ENCODE assay signal across 16 cellular contexts in genomic region chr19:2787115-2787514, GRCh38. TPM values are rescaled to one million over a fixed set of nuclear protein-coding genes. Genes with fewer than 3 reads are reported as not detected.
DNase-seq lines count a peak whose midpoint lies in the region; ATAC-seq and TF ChIP-seq lines count a peak whose summit lies in the region.
"Had no signal": no experiment of that assay in that cellular context is flagged by ENCODE, and none has a peak within 500 bp of the region (broad histone marks: within the 10 kb centered on the region; RNA-seq: fewer than 3 reads in every experiment).

No MANE protein-coding gene starts in this region.

- DNase-seq in activated CD4-positive, alpha-beta T cell treated with anti-CD3 and anti-CD28 coated beads, Interleukin-2, amount 10 ng/mL, durations not matched to agents 7 days and 5 days = no peak
- DNase-seq in activated CD4-positive, alpha-beta T cell treated with anti-CD3 and anti-CD28 coated beads, Interleukin-2, amount 50 U/mL, for 48 hours = no peak
- DNase-seq in Karpas-422 = no peak
- DNase-seq in activated naive CD8-positive, alpha-beta T cell treated with anti-CD3 and anti-CD28 coated beads, Interleukin-2, amount 10 ng/mL, durations not matched to agents 7 days and 5 days = no peak
- no peak for DNase-seq in osteocyte (ENCODE audit: extremely low spot score, unreplicated experiment)
- DNase-seq in upper lobe of left lung = no peak
- DNase-seq in ureter (ENCODE audit: low spot score) = no peak
- DNase-seq: activated CD8-positive, alpha-beta memory T cell treated with anti-CD3 and anti-CD28 coated beads for 24 hours; DMS 273 treated with DMSO at 0.1 percent for 48 hours; effector CD4-positive, alpha-beta T cell; foreskin keratinocyte; islet precursor cell; thyroid gland had no signal

- H3K4me1 Mint-ChIP-seq in activated CD4-positive, alpha-beta T cell treated with anti-CD3 and anti-CD28 coated beads, Interleukin-2, amount 10 ng/mL, durations not matched to agents 7 days and 5 days = peaks cover 43% of the 10 kb centered on the region
- H3K4me1 Mint-ChIP-seq in activated naive CD8-positive, alpha-beta T cell treated with anti-CD3 and anti-CD28 coated beads, Interleukin-2, amount 10 ng/mL, durations not matched to agents 7 days and 5 days = peaks cover 17% of the 10 kb centered on the region
- peaks cover 23% of the 10 kb centered on the region for H3K4me1 Mint-ChIP-seq in osteocyte (ENCODE audit: unreplicated experiment)

- TF ChIP-seq CTCF in osteocyte (IDR thresholded peaks at IDR 0.05) (no peak), upper lobe of left lung (IDR thresholded peaks at IDR 0.05) (no peak)

- peaks cover 22% of the 10 kb centered on the region; the same call in 1 of the 2 replicates for H4K20me1 ChIP-seq in Karpas-422 (ENCODE audit: insufficient read depth, low read depth, low read length)

- H3K27me3 ChIP-seq in Karpas-422 (ENCODE audit: low read length) (no peaks in the 10 kb centered on the region), upper lobe of left lung (no peaks in the 10 kb centered on the region)
- H3K27me3 ChIP-seq: foreskin keratinocyte, thyroid gland had no signal

- CTCF ChIA-PET in activated CD4-positive, alpha-beta T cell treated with anti-CD3 and anti-CD28 coated beads, Interleukin-2, amount 10 ng/mL, durations not matched to agents 7 days and 5 days (lab: Charles Lee) = interaction anchor here (1.2 kb wide), 2 partner anchors 16 to 32 kb away, joined by 3 read pairs; no protein-coding TSS in a partner anchor

- no peak overlapping the region for H2AFZ ChIP-seq in Karpas-422 (ENCODE audit: low read length)

- WGBS in upper lobe of left lung, 2 donors = 89 to 95% methylated on average over 8 of the region's 8 CpGs

- peak overlapping the region; percentile 93 for H3K4me3 Mint-ChIP-seq in activated CD4-positive, alpha-beta T cell treated with anti-CD3 and anti-CD28 coated beads, Interleukin-2, amount 10 ng/mL, durations not matched to agents 7 days and 5 days
- H3K4me3 Mint-ChIP-seq in activated naive CD8-positive, alpha-beta T cell treated with anti-CD3 and anti-CD28 coated beads, Interleukin-2, amount 10 ng/mL, durations not matched to agents 7 days and 5 days = peak overlapping the region; percentile 40
- H3K4me3 Mint-ChIP-seq in osteocyte (ENCODE audit: unreplicated experiment) = peak overlapping the region; percentile 47

- peaks cover 74% of the 10 kb centered on the region for H3K79me2 ChIP-seq in Karpas-422 (ENCODE audit: low read length)

- peak overlapping the region; percentile 95 for H3K27ac ChIP-seq in Karpas-422 (ENCODE audit: low read length)
- no peak overlapping the region for H3K27ac ChIP-seq in upper lobe of left lung
- H3K27ac ChIP-seq: foreskin keratinocyte, HL-60, thyroid gland had no signal

- ATAC-seq in activated naive CD8-positive, alpha-beta T cell treated with anti-CD3 and anti-CD28 coated beads, Interleukin-2, amount 10 ng/mL, durations not matched to agents 7 days and 5 days (ENCODE audit: low read depth) = no peak
- ATAC-seq in upper lobe of left lung (ENCODE audit: low FRiP score in 2 of 2) (no peak), HG03378 (IDR thresholded peaks at IDR 0.05; ENCODE audit: unreplicated experiment) (no peak)
- ATAC-seq: foreskin keratinocyte had no signal

- peaks cover 33% of the 10 kb centered on the region for H3K36me3 ChIP-seq in Karpas-422 (ENCODE audit: insufficient read depth, low read length)
- H3K36me3 ChIP-seq in upper lobe of left lung = peaks cover 0 to 21% (median 14%) of the 10 kb centered on the region in 4 donors
- H3K36me3 ChIP-seq: thyroid gland had no signal

- H3K4me1 ChIP-seq in Karpas-422 (ENCODE audit: low read length) (peaks cover 79% of the 10 kb centered on the region), upper lobe of left lung (peaks cover 20 to 34% (median 29%) of the 10 kb centered on the region in 4 donors)

- peak overlapping the region; percentile 59 for H3K9ac ChIP-seq in Karpas-422 (ENCODE audit: low read length)

- POLR2A ChIA-PET in activated CD4-positive, alpha-beta T cell treated with anti-CD3 and anti-CD28 coated beads, Interleukin-2, amount 10 ng/mL, durations not matched to agents 7 days and 5 days (lab: Charles Lee) = no interaction called here
- POLR2A ChIA-PET in activated naive CD8-positive, alpha-beta T cell treated with anti-CD3 and anti-CD28 coated beads, Interleukin-2, amount 10 ng/mL, durations not matched to agents 7 days and 5 days (lab: Charles Lee) = no interaction called here

- H3K9me3 Mint-ChIP-seq in activated CD4-positive, alpha-beta T cell treated with anti-CD3 and anti-CD28 coated beads, Interleukin-2, amount 10 ng/mL, durations not matched to agents 7 days and 5 days = no peaks in the 10 kb centered on the region
- no peaks in the 10 kb centered on the region for H3K9me3 Mint-ChIP-seq in activated naive CD8-positive, alpha-beta T cell treated with anti-CD3 and anti-CD28 coated beads, Interleukin-2, amount 10 ng/mL, durations not matched to agents 7 days and 5 days
- no peaks in the 10 kb centered on the region for H3K9me3 Mint-ChIP-seq in osteocyte (ENCODE audit: unreplicated experiment)

- no peak for TF ChIP-seq EP300 in upper lobe of left lung (IDR thresholded peaks at IDR 0.05)

- no peak for TF ChIP-seq POLR2A in upper lobe of left lung (IDR thresholded peaks at IDR 0.05)

- no peaks in the 10 kb centered on the region for H3K9me3 ChIP-seq in Karpas-422 (ENCODE audit: low read length)
- no peaks in the 10 kb centered on the region for H3K9me3 ChIP-seq in upper lobe of left lung
- H3K9me3 ChIP-seq: thyroid gland had no signal

- H3K4me2 ChIP-seq in Karpas-422 (ENCODE audit: low read depth, low read length, poor library complexity, severe bottlenecking) = peak overlapping the region; percentile 83

- H3K36me3 Mint-ChIP-seq in activated CD4-positive, alpha-beta T cell treated with anti-CD3 and anti-CD28 coated beads, Interleukin-2, amount 10 ng/mL, durations not matched to agents 7 days and 5 days (ENCODE audit: low read depth) = peaks cover 6% of the 10 kb centered on the region
- peaks cover 2% of the 10 kb centered on the region for H3K36me3 Mint-ChIP-seq in activated naive CD8-positive, alpha-beta T cell treated with anti-CD3 and anti-CD28 coated beads, Interleukin-2, amount 10 ng/mL, durations not matched to agents 7 days and 5 days
- no peaks in the 10 kb centered on the region for H3K36me3 Mint-ChIP-seq in osteocyte (ENCODE audit: unreplicated experiment)

- H3K4me3 ChIP-seq in Karpas-422 (ENCODE audit: low read length) (peak overlapping the region; percentile 62), upper lobe of left lung (no peak overlapping the region)
- H3K4me3 ChIP-seq: skin epidermis, thyroid gland had no signal

- H3K27ac Mint-ChIP-seq in activated CD4-positive, alpha-beta T cell treated with anti-CD3 and anti-CD28 coated beads, Interleukin-2, amount 10 ng/mL, durations not matched to agents 7 days and 5 days = no peak overlapping the region
- peak overlapping the region; percentile 51 for H3K27ac Mint-ChIP-seq in activated naive CD8-positive, alpha-beta T cell treated with anti-CD3 and anti-CD28 coated beads, Interleukin-2, amount 10 ng/mL, durations not matched to agents 7 days and 5 days
- H3K27ac Mint-ChIP-seq in osteocyte (ENCODE audit: unreplicated experiment) = no peak overlapping the region

- H3K27me3 Mint-ChIP-seq in activated CD4-positive, alpha-beta T cell treated with anti-CD3 and anti-CD28 coated beads, Interleukin-2, amount 10 ng/mL, durations not matched to agents 7 days and 5 days = no peaks in the 10 kb centered on the region
- H3K27me3 Mint-ChIP-seq in activated naive CD8-positive, alpha-beta T cell treated with anti-CD3 and anti-CD28 coated beads, Interleukin-2, amount 10 ng/mL, durations not matched to agents 7 days and 5 days = no peaks in the 10 kb centered on the region
- no peaks in the 10 kb centered on the region for H3K27me3 Mint-ChIP-seq in osteocyte (ENCODE audit: unreplicated experiment)

- no peaks in the 10 kb centered on the region for H3K9me2 ChIP-seq in Karpas-422 (replicated peaks; ENCODE audit: insufficient read depth, low read length)

RNA-seq across cellular contexts. Expression of gene THOP1, which starts 1.8 kb away (rescaled TPM):
- total RNA-seq in activated CD4-positive, alpha-beta T cell treated with anti-CD3 and anti-CD28 coated beads, Interleukin-2, amount 10 ng/mL, durations not matched to agents 7 days and 5 days = 10 to 100 TPM; 84.2 to 97.1 TPM
- total RNA-seq in Karpas-422 (2014; rRNA removed; shearing (Covaris generic); ENCODE audit: low replicate concordance) = 57.0 and 148 TPM in 2 replicates
- total RNA-seq in activated naive CD8-positive, alpha-beta T cell treated with anti-CD3 and anti-CD28 coated beads, Interleukin-2, amount 10 ng/mL, durations not matched to agents 7 days and 5 days = 10 to 100 TPM; 73.2 to 78.8 TPM
- 43.4 and 45.2 TPM in 2 replicates for total RNA-seq in osteocyte
- 10 to 100 TPM; 28.7 to 62.3 (median 43.1) TPM for total RNA-seq in upper lobe of left lung
- 45.2 TPM for total RNA-seq in ureter

RNA-seq across cellular contexts. Expression of gene SGTA, which starts 4.0 kb away (rescaled TPM):
- 10 to 100 TPM; 46.6 to 46.9 TPM for total RNA-seq in activated CD4-positive, alpha-beta T cell treated with anti-CD3 and anti-CD28 coated beads, Interleukin-2, amount 10 ng/mL, durations not matched to agents 7 days and 5 days
- total RNA-seq in Karpas-422 (2014; rRNA removed; shearing (Covaris generic); ENCODE audit: low replicate concordance) = 31.2 and 55.8 TPM in 2 replicates
- 10 to 100 TPM; 39.6 to 42.6 TPM for total RNA-seq in activated naive CD8-positive, alpha-beta T cell treated with anti-CD3 and anti-CD28 coated beads, Interleukin-2, amount 10 ng/mL, durations not matched to agents 7 days and 5 days
- total RNA-seq in osteocyte = 50.7 and 53.2 TPM in 2 replicates
- 10 to 100 TPM; 34.3 to 56.4 (median 46.1) TPM for total RNA-seq in upper lobe of left lung
- 45.7 TPM for total RNA-seq in ureter

RNA-seq across cellular contexts. Expression of gene ZNF554, which starts 32.6 kb away (rescaled TPM):
- total RNA-seq in activated CD4-positive, alpha-beta T cell treated with anti-CD3 and anti-CD28 coated beads, Interleukin-2, amount 10 ng/mL, durations not matched to agents 7 days and 5 days = 1 to 10 TPM; 4.1 to 4.6 TPM
- total RNA-seq in Karpas-422 (2014; rRNA removed; shearing (Covaris generic); ENCODE audit: low replicate concordance) = 2.6 and 4.0 TPM in 2 replicates
- 1 to 10 TPM; 3.6 to 5.0 TPM for total RNA-seq in activated naive CD8-positive, alpha-beta T cell treated with anti-CD3 and anti-CD28 coated beads, Interleukin-2, amount 10 ng/mL, durations not matched to agents 7 days and 5 days
- 7.1 and 7.4 TPM in 2 replicates for total RNA-seq in osteocyte
- total RNA-seq in upper lobe of left lung = 10 to 100 TPM in 1 of 6 donors, 1 to 10 TPM in 5; 3.2 to 11.5 (median 6.7) TPM
- total RNA-seq in ureter = 6.1 TPM

RNA-seq across cellular contexts. Expression of gene SLC39A3, which starts 47.3 kb away (rescaled TPM):
- 10 to 100 TPM; 31.5 to 37.5 TPM for total RNA-seq in activated CD4-positive, alpha-beta T cell treated with anti-CD3 and anti-CD28 coated beads, Interleukin-2, amount 10 ng/mL, durations not matched to agents 7 days and 5 days
- 28.6 and 55.3 TPM in 2 replicates for total RNA-seq in Karpas-422 (2014; rRNA removed; shearing (Covaris generic); ENCODE audit: low replicate concordance)
- total RNA-seq in activated naive CD8-positive, alpha-beta T cell treated with anti-CD3 and anti-CD28 coated beads, Interleukin-2, amount 10 ng/mL, durations not matched to agents 7 days and 5 days = 10 to 100 TPM; 22.4 to 24.2 TPM
- total RNA-seq in osteocyte (36.5 and 41.2 TPM in 2 replicates), upper lobe of left lung (10 to 100 TPM; 12.6 to 48.2 (median 30.6) TPM), ureter (34.6 TPM)

RNA-seq across cellular contexts. Expression of gene ZNF555, which starts 54.2 kb away (rescaled TPM):
- 1 to 10 TPM; 2.2 to 3.2 TPM for total RNA-seq in activated CD4-positive, alpha-beta T cell treated with anti-CD3 and anti-CD28 coated beads, Interleukin-2, amount 10 ng/mL, durations not matched to agents 7 days and 5 days
- 1.4 TPM in 2 replicates for total RNA-seq in Karpas-422 (2014; rRNA removed; shearing (Covaris generic); ENCODE audit: low replicate concordance)
- 1 to 10 TPM; 4.8 to 5.3 TPM for total RNA-seq in activated naive CD8-positive, alpha-beta T cell treated with anti-CD3 and anti-CD28 coated beads, Interleukin-2, amount 10 ng/mL, durations not matched to agents 7 days and 5 days
- total RNA-seq in osteocyte (5.9 and 10.6 TPM in 2 replicates), upper lobe of left lung (1 to 10 TPM; 3.3 to 7.5 (median 5.8) TPM), ureter (7.8 TPM)

Comparison
In these comparisons a context has a peak if more than half of its experiments do, and no peak if none do; other contexts are left out.
1. H3K4me3 Mint-ChIP-seq: peak in every context shown above with its lines; median percentile 93 in activated CD4-positive, alpha-beta T cell treated with anti-CD3 and anti-CD28 coated beads, Interleukin-2, amount 10 ng/mL, durations not matched to agents 7 days and 5 days; 47 in osteocyte; 40 in activated naive CD8-positive, alpha-beta T cell treated with anti-CD3 and anti-CD28 coated beads, Interleukin-2, amount 10 ng/mL, durations not matched to agents 7 days and 5 days.